In genomic region chr7:101374990-101375389, GRCh38 we compare ENCODE assay signal across 28 cellular contexts. TPM values are rescaled to one million over a fixed set of nuclear protein-coding genes. Genes with fewer than 3 reads are reported as not detected.
"Had no signal": no experiment of that assay in that cellular context is flagged by ENCODE, and none has a peak within 500 bp of the region (broad histone marks: within the 10 kb centered on the region; RNA-seq: fewer than 3 reads in every experiment).

No MANE protein-coding gene starts in this region.

- H3K27me3 ChIP-seq: colonic mucosa had no signal

- H3K4me3 ChIP-seq: colonic mucosa, esophagus squamous epithelium, gastrocnemius medialis, heart right ventricle, left lung, lower lobe of right lung had no signal

- ATAC-seq: effector memory CD8-positive, alpha-beta T cell; esophagus mucosa; gastrocnemius medialis; heart right ventricle; left cardiac atrium; left ventricle myocardium superior had no signal

- FAIRE-seq: endometrium, islet of Langerhans, keratinocyte had no signal

- H3K27ac ChIP-seq: colonic mucosa, epithelial cell of prostate, esophagus squamous epithelium, gastrocnemius medialis, heart right ventricle, left lung, lower lobe of right lung had no signal

- H3K9me3 ChIP-seq: colonic mucosa, esophagus squamous epithelium, gastrocnemius medialis, heart right ventricle, left lung, lower lobe of right lung had no signal

- DNase-seq: colonic mucosa; cortex of kidney; effector CD8-positive, alpha-beta T cell; effector memory CD8-positive, alpha-beta T cell; endodermal cell; erythroblast; esophagus squamous epithelium; foreskin melanocyte; gastrocnemius medialis; head of caudate nucleus; heart right ventricle; hippocampal formation; left cardiac atrium; left lung; left ventricle myocardium superior; lower lobe of right lung; mesenchymal stem cell had no signal

- H3K36me3 ChIP-seq: colonic mucosa, esophagus squamous epithelium, gastrocnemius medialis, heart right ventricle, left lung, lower lobe of right lung had no signal

- H3K4me3 Mint-ChIP-seq: dendritic cell treated with granulocyte-macrophage colony-stimulating factor and Interleukin-4, amounts not matched to agents 40 ng/mL and 50 ng/mL, for 4 days; effector memory CD8-positive, alpha-beta T cell; endodermal cell had no signal

- H3K27ac Mint-ChIP-seq: dendritic cell treated with granulocyte-macrophage colony-stimulating factor and Interleukin-4, amounts not matched to agents 40 ng/mL and 50 ng/mL, for 4 days; effector memory CD8-positive, alpha-beta T cell; endodermal cell had no signal

- H3K4me1 ChIP-seq: colonic mucosa, gastrocnemius medialis had no signal

- H3K9me3 Mint-ChIP-seq: dendritic cell treated with granulocyte-macrophage colony-stimulating factor and Interleukin-4, amounts not matched to agents 40 ng/mL and 50 ng/mL, for 4 days; effector memory CD8-positive, alpha-beta T cell; endodermal cell; mesothelial cell of epicardium had no signal

RNA-seq across cellular contexts. Expression of gene COL26A1, which starts 12.3 kb away (rescaled TPM):
- total RNA-seq: dermis microvascular lymphatic vessel endothelial cell, esophagus mucosa, esophagus squamous epithelium, gastrocnemius medialis, glomerular endothelial cell, left cardiac atrium, left ventricle myocardium superior, lung microvascular endothelial cell, mesenteric fat pad had no signal
- polyA plus RNA-seq: keratinocyte had no signal
